8 cellular contexts compared by ENCODE assay signal in genomic region chr6:34146021-34146782, GRCh38. TPM values are rescaled to one million over a fixed set of nuclear protein-coding genes. Genes with fewer than 3 reads are reported as not detected.
A peak's percentile ranks its signal among the peaks of the same experiment; 100 is the strongest.
DNase-seq lines count a peak whose midpoint lies in the region; ATAC-seq and TF ChIP-seq lines count a peak whose summit lies in the region.

GRM4 (minus strand) TSS chr6:34146087; CDS start chr6:34133496, 12,591 bp downstream.

- H2AFZ ChIP-seq in trophoblast cell (ENCODE audit: insufficient read depth, low read length, poor library complexity), result no peak within 1 kb of the TSS

- H3K4me3 ChIP-seq in DOHH2 (ENCODE audit: low read length), result peak within 1 kb of the TSS; percentile 34
- H3K4me3 ChIP-seq in NT2/D1 (ENCODE audit: insufficient read length, low read depth), result peak within 1 kb of the TSS; percentile 65
- H3K4me3 ChIP-seq in esophagus (ENCODE audit: low read depth in 1 of 2, low read length in 2 of 2), result peak within 1 kb of the TSS; percentile 16 to 35
- peak within 1 kb of the TSS; percentile 40 for H3K4me3 ChIP-seq in trophoblast cell (ENCODE audit: low read depth, low read length)

- H3K27ac ChIP-seq in DOHH2 (ENCODE audit: low read depth, low read length), result no peak within 1 kb of the TSS
- H3K27ac ChIP-seq in esophagus (ENCODE audit: low read depth in 2 of 2, low read length in 1 of 2), result no peak within 1 kb of the TSS
- no peak within 1 kb of the TSS for H3K27ac ChIP-seq in trophoblast cell (ENCODE audit: low read depth, low read length)

- no peaks in the 10 kb centered on the region for H3K9me2 ChIP-seq in DOHH2 (replicated peaks; ENCODE audit: control insufficient read depth, low read length)

- H3K4me1 ChIP-seq in DOHH2 (ENCODE audit: control insufficient read depth, low read length) (peaks cover 40% of the 10 kb centered on the region), NT2/D1 (ENCODE audit: insufficient read depth, insufficient read length) (peaks cover 30% of the 10 kb centered on the region), esophagus (ENCODE audit: control insufficient read depth in 2 of 2, insufficient read depth in 2 of 2, low read length in 1 of 2) (peaks cover 18 to 19% of the 10 kb centered on the region in 2 donors), trophoblast cell (ENCODE audit: control insufficient read depth in 1 of 2, insufficient read depth in 2 of 2, low read length in 2 of 2) (peaks cover 5 to 17% of the 10 kb centered on the region in 2 experiments)

- H3K36me3 ChIP-seq in DOHH2 (ENCODE audit: control insufficient read depth, low read length), result no peaks in the 10 kb centered on the region
- H3K36me3 ChIP-seq in NT2/D1 (ENCODE audit: insufficient read depth, insufficient read length, low read length), result no peaks in the 10 kb centered on the region
- H3K36me3 ChIP-seq in esophagus (ENCODE audit: control insufficient read depth in 2 of 2, insufficient read depth in 2 of 2, low read length in 1 of 2), result no peaks in the 10 kb centered on the region
- no peaks in the 10 kb centered on the region for H3K36me3 ChIP-seq in trophoblast cell (ENCODE audit: control insufficient read depth in 1 of 2, insufficient read depth in 2 of 2, low read length in 2 of 2)

- no peak within 1 kb of the TSS for H2BK12ac ChIP-seq in trophoblast cell (ENCODE audit: low read length)

- peaks cover 8% of the 10 kb centered on the region; the same call in 1 of the 2 replicates for H4K20me1 ChIP-seq in DOHH2 (ENCODE audit: control insufficient read depth, insufficient read depth, low read depth, low read length)

- no peak within 1 kb of the TSS for H2BK120ac ChIP-seq in trophoblast cell (ENCODE audit: insufficient read depth, low read length, poor library complexity)

- H3F3A ChIP-seq in DOHH2 (ENCODE audit: control insufficient read depth, insufficient read depth), result no peaks in the 10 kb centered on the region

- no peak within 1 kb of the TSS for H3K4ac ChIP-seq in trophoblast cell (ENCODE audit: low read depth, low read length)

- H3K9ac ChIP-seq in NT2/D1 (ENCODE audit: insufficient read length, low read depth) (peak within 1 kb of the TSS; percentile 88), trophoblast cell (ENCODE audit: low read length) (no peak within 1 kb of the TSS)

- no peak within 1 kb of the TSS for H4K91ac ChIP-seq in trophoblast cell (ENCODE audit: low read depth, low read length)

- H3K18ac ChIP-seq in trophoblast cell (ENCODE audit: low read length), result no peak within 1 kb of the TSS

- TF ChIP-seq CTCF in DOHH2 (IDR thresholded peaks at IDR 0.05; ENCODE audit: low read depth, low read length, poor library complexity, severe bottlenecking), result peak; percentile 18

- no peak within 1 kb of the TSS for H2BK5ac ChIP-seq in trophoblast cell (ENCODE audit: low read depth, low read length, poor library complexity)

- H3K79me1 ChIP-seq in trophoblast cell (ENCODE audit: low read length), result no peaks in the 10 kb centered on the region

- ATAC-seq in GM19395 (IDR thresholded peaks at IDR 0.05; ENCODE audit: unreplicated experiment) (no peak), GM18520 (IDR thresholded peaks at IDR 0.05; ENCODE audit: unreplicated experiment) (no peak), GM21825 (IDR thresholded peaks at IDR 0.05; ENCODE audit: unreplicated experiment) (no peak)

- WGBS in esophagus, 2 donors, result 47% methylated on average over 20 of the region's 20 CpGs
- no CpG with 5 or more reads among the region's 20 CpGs for WGBS in trophoblast cell (ENCODE audit: extremely low coverage, insufficient coverage, insufficient read length)

- H3K4me2 ChIP-seq in DOHH2 (ENCODE audit: low read length) (peak within 1 kb of the TSS; percentile 49), trophoblast cell (ENCODE audit: low read length) (peak within 1 kb of the TSS; percentile 91)

- no peak within 1 kb of the TSS for H2AK5ac ChIP-seq in trophoblast cell (ENCODE audit: low read length)

- no peak for DNase-seq in NT2/D1 (ENCODE audit: low read depth, low spot score)
- no peak for DNase-seq in trophoblast cell
- no peak for DNase-seq in SHP77 (lab: John Stamatoyannopoulos, UW)

- H3K9me3 ChIP-seq in DOHH2 (ENCODE audit: control insufficient read depth, insufficient read depth, low read length), result no peaks in the 10 kb centered on the region
- no peaks in the 10 kb centered on the region for H3K9me3 ChIP-seq in NT2/D1 (ENCODE audit: insufficient read depth, low read length)
- H3K9me3 ChIP-seq in esophagus (ENCODE audit: control insufficient read depth in 2 of 2, insufficient read depth in 1 of 2, low read depth in 1 of 2, low read length in 1 of 2), result no peaks in the 10 kb centered on the region
- no peaks in the 10 kb centered on the region for H3K9me3 ChIP-seq in trophoblast cell (ENCODE audit: insufficient read depth, low read depth, low read length)

- H4K8ac ChIP-seq in trophoblast cell (ENCODE audit: low read depth, low read length), result no peak within 1 kb of the TSS

- H3K79me2 ChIP-seq in DOHH2 (ENCODE audit: control insufficient read depth, low read length) (no peaks in the 10 kb centered on the region), trophoblast cell (ENCODE audit: control insufficient read depth, insufficient read depth, low read length, poor library complexity) (no peaks in the 10 kb centered on the region)

- no peak within 1 kb of the TSS for H3K23ac ChIP-seq in trophoblast cell (ENCODE audit: low read length)

- no peak within 1 kb of the TSS for H3K14ac ChIP-seq in trophoblast cell (ENCODE audit: low read length)

- H3K27me3 ChIP-seq in DOHH2 (ENCODE audit: control insufficient read depth, low read length), result peaks cover 73% of the 10 kb centered on the region
- peaks cover 50% of the 10 kb centered on the region for H3K27me3 ChIP-seq in NT2/D1 (ENCODE audit: insufficient read depth, insufficient read length)
- H3K27me3 ChIP-seq in esophagus (ENCODE audit: control insufficient read depth in 1 of 2, insufficient read depth in 2 of 2, low read length in 2 of 2), result peaks cover 3 to 21% of the 10 kb centered on the region in 2 donors
- peaks cover 41% of the 10 kb centered on the region for H3K27me3 ChIP-seq in trophoblast cell (ENCODE audit: insufficient read depth, low read length)

- H4K12ac ChIP-seq in trophoblast cell (ENCODE audit: low read depth, low read length), result no peak within 1 kb of the TSS

RNA-seq across cellular contexts. Expression of gene GRM4, which starts in this region (rescaled TPM):
- polyA plus RNA-seq in esophagus, result under 1 TPM in 1 of 2 donors, not detected in 1; 0.01 TPM
- 0.04 and 0.07 TPM in 2 replicates for polyA plus RNA-seq in trophoblast cell (2013)
